ENCODE assay signal across 9 cellular contexts in genomic region chr5:62051747-62052146, GRCh38.
"Had no signal": no experiment of that assay in that cellular context is flagged by ENCODE, and none has a peak within 500 bp of the region (broad histone marks: within the 10 kb centered on the region; RNA-seq: fewer than 3 reads in every experiment).

No MANE protein-coding gene starts in this region.

- ATAC-seq: HepG2 had no signal

- H3K4me3 ChIP-seq: GM23248 had no signal

- H2AFZ ChIP-seq: GM23248 had no signal

- H3K27ac ChIP-seq: GM23248, HL-60 had no signal

- H3K9ac ChIP-seq: GM23248 had no signal

- H3K27ac Mint-ChIP-seq: H9, IgD-negative memory B cell had no signal

- H3K4me3 Mint-ChIP-seq: H9, IgD-negative memory B cell had no signal

- DNase-seq: GM23248, GOT3, H9, HCEC 1CT, KBM-7 had no signal

- H3K27me3 Mint-ChIP-seq: IgD-negative memory B cell had no signal

- FAIRE-seq: H54, HepG2 had no signal

- H3K4me1 Mint-ChIP-seq: IgD-negative memory B cell had no signal
